ENCODE assay signal across 8 cellular contexts in the genomic region with DNA sequence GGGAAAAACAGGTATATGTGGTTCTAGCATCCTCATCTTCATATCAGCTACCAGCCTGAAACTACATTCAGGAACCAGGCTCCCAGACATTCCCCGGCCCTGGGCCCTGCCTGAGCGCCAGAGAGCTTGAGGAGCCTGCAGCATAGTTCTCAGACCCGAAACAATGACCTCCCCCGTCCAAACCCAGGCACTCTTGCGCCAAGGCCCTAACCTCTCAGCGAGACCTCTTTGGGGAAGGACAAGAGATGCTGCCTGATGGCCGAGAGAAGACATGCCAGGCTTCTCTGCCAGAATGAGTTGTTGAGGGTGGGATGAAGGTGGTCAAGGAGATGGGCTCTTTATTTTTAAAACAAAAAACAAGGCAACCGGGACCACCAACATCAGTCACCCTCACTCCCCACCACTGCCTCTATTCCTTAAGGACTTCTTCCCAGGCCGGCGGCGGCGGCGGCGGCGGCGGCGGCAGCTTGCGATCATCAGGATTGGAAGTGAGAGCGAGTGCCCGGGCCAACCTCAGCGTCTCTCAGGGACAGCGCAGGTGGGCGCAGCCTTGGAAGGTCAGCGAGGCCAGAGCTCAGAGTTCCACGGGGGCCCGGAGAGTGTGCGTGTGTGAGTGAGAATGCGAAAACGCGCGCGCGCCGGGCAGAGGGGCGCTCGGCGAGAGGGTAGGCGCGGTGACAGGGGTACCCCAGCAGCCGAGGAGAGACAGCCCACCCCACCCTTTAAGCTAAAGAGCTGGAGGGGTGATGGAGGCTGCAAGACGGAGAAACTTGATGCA. TPM values are rescaled to one million over a fixed set of nuclear protein-coding genes. Genes with fewer than 3 reads are reported as not detected.
DNase-seq lines count a peak whose midpoint lies in the region; ATAC-seq and TF ChIP-seq lines count a peak whose summit lies in the region.

No MANE protein-coding gene starts in this region.

- intact Hi-C loops in right cardiac atrium (cut with DNase I) (loop anchor here in 2 of 4 donors (10.0 kb wide), 2 partner anchors 491 to 721 kb away; no protein-coding TSS in a partner anchor), sigmoid colon (cut with DNase I) (loop anchor here (2.0 to 5.0 kb wide), 3 partner anchors 182 to 719 kb away; no protein-coding TSS in a partner anchor)

- POLR2A ChIA-PET in AG04449 (lab: Yijun Ruan, JAX): no interaction called here

- H3K4me1 ChIP-seq in right cardiac atrium (ENCODE audit: control insufficient read depth, insufficient read depth, low read length) (no peaks in the 10 kb centered on the region), sigmoid colon (peaks cover 0 to 29% (median 9%) of the 10 kb centered on the region in 4 donors)

- H3K27me3 ChIP-seq in right cardiac atrium (ENCODE audit: control insufficient read depth, insufficient read depth) (no peaks in the 10 kb centered on the region), sigmoid colon (peaks cover 0 to 11% (median 0%) of the 10 kb centered on the region in 3 donors)

- WGBS in right cardiac atrium: 5% methylated on average over 41 of the region's 41 CpGs
- WGBS in sigmoid colon, 2 donors: 4 to 6% methylated on average over 41 of the region's 41 CpGs

- H3K4me3 ChIP-seq in AG04449 (ENCODE audit: low read depth, low read length) (peak overlapping the region; percentile 68), right cardiac atrium (ENCODE audit: low read length) (peak overlapping the region; percentile 72), sigmoid colon (peak overlapping the region; percentile 67 to 80 (median 75))

- H3K9me3 ChIP-seq in right cardiac atrium (ENCODE audit: control insufficient read depth, low read length) (no peaks in the 10 kb centered on the region), sigmoid colon (no peaks in the 10 kb centered on the region)

- TF ChIP-seq EP300 in sigmoid colon (IDR thresholded peaks at IDR 0.05): no peak

- H3K27ac ChIP-seq in right cardiac atrium (ENCODE audit: low read length) (peak overlapping the region; percentile 22), sigmoid colon (peak overlapping the region; percentile 72 to 82 (median 78))

- no peak for TF ChIP-seq CTCF in AG04449 (IDR thresholded peaks at IDR 0.05; ENCODE audit: insufficient read depth, low read length, missing control alignments)
- no peak for TF ChIP-seq CTCF in sigmoid colon (IDR thresholded peaks at IDR 0.05)

- ATAC-seq in HG02642 (IDR thresholded peaks at IDR 0.05; ENCODE audit: poor library complexity, unreplicated experiment) (peak; percentile 16), right cardiac atrium (peak in 1 of 2 donors; percentile 35), HG03460 (IDR thresholded peaks at IDR 0.05; ENCODE audit: unreplicated experiment) (no peak)

- CTCF ChIA-PET in AG04449 (lab: Yijun Ruan, JAX): interaction anchor here (1.0 kb wide), 1 partner anchor 717 kb away, joined by 3 read pairs; no protein-coding TSS in a partner anchor

- no peak for TF ChIP-seq POLR2A in sigmoid colon (IDR thresholded peaks at IDR 0.05)

- DNase-seq in AG04449 (ENCODE audit: low read depth, low spot score): no peak
- DNase-seq in activated naive CD4-positive, alpha-beta T cell treated with anti-CD3 and anti-CD28 coated beads, Interleukin-2, amount 50 U/mL, for 16 hours: peak; percentile 27
- DNase-seq in right cardiac atrium: peak in 2 of 3 donors; percentile 53 to 57
- DNase-seq in sigmoid colon: peak; percentile 62
- no peak for DNase-seq in T1000 (lab: John Stamatoyannopoulos, UW)
- no peak for DNase-seq in DMS114 treated with DMSO at 0.1 percent for 48 hours (lab: John Stamatoyannopoulos, UW; ENCODE audit: unreplicated experiment)

- no peaks in the 10 kb centered on the region for H3K36me3 ChIP-seq in sigmoid colon

RNA-seq across cellular contexts. Expression of a gene that starts 0.6 kb away (rescaled TPM):
- total RNA-seq in right cardiac atrium (10 to 100 TPM in 1 of 4 donors, 1 to 10 TPM in 3; 5.4 to 13.2 (median 7.8) TPM), sigmoid colon (10 to 100 TPM; 17.2 to 27.3 (median 20.1) TPM)
- polyA plus RNA-seq in right cardiac atrium (2.9 TPM), sigmoid colon (1 to 10 TPM; 4.2 to 5.2 (median 4.8) TPM)

Comparison
In these comparisons a context has a peak if more than half of its experiments do, and no peak if none do; other contexts are left out.
1. DNase-seq: peak in activated naive CD4-positive, alpha-beta T cell treated with anti-CD3 and anti-CD28 coated beads, Interleukin-2, amount 50 U/mL, for 16 hours (single experiment), right cardiac atrium (2 of 3) and sigmoid colon (single experiment); none in AG04449 (single experiment), T1000 (single experiment) and DMS114 treated with DMSO at 0.1 percent for 48 hours (single experiment).
2. Peak in every context shown above with its lines, with median percentiles within 50 percentile points of each other: H3K4me3 ChIP-seq.